Comparison of ENCODE assay signal across 19 cellular contexts in genomic region chr11:61454520-61454919, GRCh38. TPM values are rescaled to one million over a fixed set of nuclear protein-coding genes. Genes with fewer than 3 reads are reported as not detected.
DNase-seq lines count a peak whose midpoint lies in the region; ATAC-seq and TF ChIP-seq lines count a peak whose summit lies in the region.
"Had no signal": no experiment of that assay in that cellular context is flagged by ENCODE, and none has a peak within 500 bp of the region (broad histone marks: within the 10 kb centered on the region; RNA-seq: fewer than 3 reads in every experiment).

No MANE protein-coding gene starts in this region.

- peak overlapping the region; percentile 4 to 39 (median 20) for H3K27ac ChIP-seq in gastrocnemius medialis
- H3K27ac ChIP-seq: GM23248, SJSA1 had no signal

- H3K9me3 ChIP-seq in gastrocnemius medialis, result no peaks in the 10 kb centered on the region
- H3K9me3 ChIP-seq: SJSA1 had no signal

- no peak for TF ChIP-seq CTCF in gastrocnemius medialis (IDR thresholded peaks at IDR 0.05 in 4 of 5, conservative IDR thresholded peaks at IDR 0.05 in 1 of 5)

- no peak for TF ChIP-seq POLR2A in gastrocnemius medialis (IDR thresholded peaks at IDR 0.05)

- intact Hi-C loops in Right ventricle myocardium inferior (cut with DNase I), result no loop called here
- intact Hi-C loops in cardiac septum (cut with DNase I), result no loop called here
- intact Hi-C loops in gastrocnemius medialis (cut with DNase I; ENCODE audit: low total_unique reads), result no loop called here

- ATAC-seq in Right ventricle myocardium inferior (peak; percentile 26), left lobe of liver (peak; percentile 28), gastrocnemius medialis (peak in 1 of 2 donors; percentile 25)
- no peak for ATAC-seq in activated T-helper 17 cell treated with anti-CD3 and anti-CD28 coated beads, Interleukin-2, amount 50 U/mL, for 72 hours (replicated peaks)
- ATAC-seq: GM12878, HCT116 had no signal

- DNase-seq in Right ventricle myocardium inferior (ENCODE audit: missing footprints), result no peak
- DNase-seq in cardiac septum (ENCODE audit: low spot score), result no peak
- no peak for DNase-seq in left lobe of liver (ENCODE audit: low spot score)
- no peak for DNase-seq in gastrocnemius medialis
- no peak for DNase-seq in HuH-7.5 (ENCODE audit: low spot score)
- no peak for DNase-seq in NCI-H2196 (lab: John Stamatoyannopoulos, UW; ENCODE audit: unreplicated experiment)
- no peak for DNase-seq in activated CD4-positive, alpha-beta T cell treated with anti-CD3 and anti-CD28 coated beads, Interleukin-2, amount 50 U/mL, for 1 hour
- DNase-seq: CD4-positive, CD25-positive, alpha-beta regulatory T cell; DMS79; GM23248; Kasumi-1; MV-4-11; NCI-H1436 treated with DMSO at 0.1 percent for 48 hours; NCI-H2081 treated with DMSO at 0.1 percent for 48 hours; NCI-H510A had no signal

- no peaks in the 10 kb centered on the region for H3K9me3 Mint-ChIP-seq in activated T-helper 17 cell treated with anti-CD3 and anti-CD28 coated beads, Interleukin-2, amount 50 U/mL, for 72 hours
- H3K9me3 Mint-ChIP-seq: CD4-positive, CD25-positive, alpha-beta regulatory T cell had no signal

- H3K27ac Mint-ChIP-seq in activated T-helper 17 cell treated with anti-CD3 and anti-CD28 coated beads, Interleukin-2, amount 50 U/mL, for 72 hours, result peak overlapping the region; percentile 61
- H3K27ac Mint-ChIP-seq: CD4-positive, CD25-positive, alpha-beta regulatory T cell had no signal

- H3K4me1 ChIP-seq in gastrocnemius medialis, result peaks cover 17 to 20% of the 10 kb centered on the region in 2 donors
- H3K4me1 ChIP-seq: SJSA1 had no signal

- no peak overlapping the region for H3K4me3 ChIP-seq in gastrocnemius medialis
- H3K4me3 ChIP-seq: GM12878, GM23248, SJSA1 had no signal

- no peak overlapping the region for H3K4me3 Mint-ChIP-seq in activated T-helper 17 cell treated with anti-CD3 and anti-CD28 coated beads, Interleukin-2, amount 50 U/mL, for 72 hours
- H3K4me3 Mint-ChIP-seq: CD4-positive, CD25-positive, alpha-beta regulatory T cell had no signal

- H3K36me3 Mint-ChIP-seq in activated T-helper 17 cell treated with anti-CD3 and anti-CD28 coated beads, Interleukin-2, amount 50 U/mL, for 72 hours (ENCODE audit: low read depth), result peaks cover 55% of the 10 kb centered on the region

- peaks cover 0 to 21% of the 10 kb centered on the region in 2 donors for H3K36me3 ChIP-seq in gastrocnemius medialis

- in situ Hi-C loops in gastrocnemius medialis (cut with MboI; ENCODE audit: low sequenced_read_pairs in 4 of 4), result loop anchor here in 1 of 4 donors (25.0 kb wide), 1 partner anchor 183 kb away; no protein-coding TSS in a partner anchor

- H3K4me1 Mint-ChIP-seq in activated T-helper 17 cell treated with anti-CD3 and anti-CD28 coated beads, Interleukin-2, amount 50 U/mL, for 72 hours, result peaks cover 11% of the 10 kb centered on the region

- H3K27me3 Mint-ChIP-seq in activated T-helper 17 cell treated with anti-CD3 and anti-CD28 coated beads, Interleukin-2, amount 50 U/mL, for 72 hours, result no peaks in the 10 kb centered on the region
- H3K27me3 Mint-ChIP-seq: CD4-positive, CD25-positive, alpha-beta regulatory T cell had no signal

- no peaks in the 10 kb centered on the region for H3K27me3 ChIP-seq in gastrocnemius medialis
- H3K27me3 ChIP-seq: SJSA1 had no signal

RNA-seq across cellular contexts. Expression of gene SDHAF2, which starts 24.6 kb away (rescaled TPM):
- total RNA-seq in Right ventricle myocardium inferior, result 36.8 TPM
- 27.9 TPM for total RNA-seq in cardiac septum
- 10 to 100 TPM; 36.9 to 45.5 TPM for total RNA-seq in activated T-helper 17 cell treated with anti-CD3 and anti-CD28 coated beads, Interleukin-2, amount 50 U/mL, for 72 hours
- 18.8 TPM for total RNA-seq in left lobe of liver
- total RNA-seq in gastrocnemius medialis, result 10 to 100 TPM; 32.1 to 84.4 (median 53.8) TPM

RNA-seq across cellular contexts. Expression of gene CPSF7, which starts 24.7 kb away (rescaled TPM):
- total RNA-seq in Right ventricle myocardium inferior (36.5 TPM), cardiac septum (40.1 TPM), left lobe of liver (34.0 TPM), gastrocnemius medialis (100 to 1,000 TPM in 1 of 4 donors, 10 to 100 TPM in 3; 38.9 to 180 (median 42.5) TPM)
- total RNA-seq in activated T-helper 17 cell treated with anti-CD3 and anti-CD28 coated beads, Interleukin-2, amount 50 U/mL, for 72 hours, result 100 to 1,000 TPM in 1 of 2 donors, 10 to 100 TPM in 1; 98.1 to 114 TPM

RNA-seq across cellular contexts. Expression of gene LRRC10B, which starts 54.0 kb away (rescaled TPM):
- total RNA-seq in Right ventricle myocardium inferior (0.60 TPM), cardiac septum (0.65 TPM), left lobe of liver (not detected), gastrocnemius medialis (1 to 10 TPM in 1 of 4 donors, under 1 TPM in 1, not detected in 2; 0.13 to 1.0 TPM)
- total RNA-seq in activated T-helper 17 cell treated with anti-CD3 and anti-CD28 coated beads, Interleukin-2, amount 50 U/mL, for 72 hours, result not detected
- total RNA-seq: CD4-positive, CD25-positive, alpha-beta regulatory T cell; GM12878; SJSA1 had no signal
